In genomic region chr6:142537612-142538478, GRCh38 we compare ENCODE assay signal across 9 cellular contexts.
DNase-seq lines count a peak whose midpoint lies in the region; ATAC-seq and FAIRE-seq lines count a peak whose summit lies in the region.
"Had no signal": no experiment of that assay in that cellular context is flagged by ENCODE, and none has a peak within 500 bp of the region (broad histone marks: within the 10 kb centered on the region; RNA-seq: fewer than 3 reads in every experiment).

No MANE protein-coding gene starts in this region.

- FAIRE-seq in small intestine (lab: Jason Lieb, UNC): no peak

- no peaks in the 10 kb centered on the region for H3K27me3 Mint-ChIP-seq in activated CD4-positive, alpha-beta T cell treated with anti-CD3 and anti-CD28 coated beads, Interleukin-2, amount 10 ng/mL, durations not matched to agents 7 days and 5 days
- H3K27me3 Mint-ChIP-seq: naive thymus-derived CD8-positive, alpha-beta T cell had no signal

- H3K4me1 ChIP-seq in small intestine (ENCODE audit: control insufficient read depth in 2 of 2, insufficient read depth in 1 of 2, low read depth in 1 of 2, low read length in 1 of 2): no peaks in the 10 kb centered on the region

- ATAC-seq in GM18907 (IDR thresholded peaks at IDR 0.05; ENCODE audit: unreplicated experiment) (no peak), GM21723 (IDR thresholded peaks at IDR 0.05; ENCODE audit: unreplicated experiment) (no peak)
- ATAC-seq: naive thymus-derived CD8-positive, alpha-beta T cell had no signal

- peaks cover 3% of the 10 kb centered on the region for H3K4me1 Mint-ChIP-seq in activated CD4-positive, alpha-beta T cell treated with anti-CD3 and anti-CD28 coated beads, Interleukin-2, amount 10 ng/mL, durations not matched to agents 7 days and 5 days

- H3K36me3 ChIP-seq in MG63 (no peaks in the 10 kb centered on the region), small intestine (ENCODE audit: control insufficient read depth in 2 of 2, insufficient read depth in 2 of 2, low read length in 2 of 2) (no peaks in the 10 kb centered on the region)

- peaks cover 6% of the 10 kb centered on the region for H3K36me3 Mint-ChIP-seq in activated CD4-positive, alpha-beta T cell treated with anti-CD3 and anti-CD28 coated beads, Interleukin-2, amount 10 ng/mL, durations not matched to agents 7 days and 5 days (ENCODE audit: low read depth)

- CTCF ChIA-PET in activated CD4-positive, alpha-beta T cell treated with anti-CD3 and anti-CD28 coated beads, Interleukin-2, amount 10 ng/mL, durations not matched to agents 7 days and 5 days (lab: Charles Lee): no interaction called here

- no peak overlapping the region for H3K4me3 Mint-ChIP-seq in activated CD4-positive, alpha-beta T cell treated with anti-CD3 and anti-CD28 coated beads, Interleukin-2, amount 10 ng/mL, durations not matched to agents 7 days and 5 days
- H3K4me3 Mint-ChIP-seq: naive thymus-derived CD8-positive, alpha-beta T cell had no signal

- WGBS in small intestine, 3 donors: 75 to 77% (median 77%) methylated on average over 11 of the region's 11 CpGs

- DNase-seq in activated CD4-positive, alpha-beta T cell treated with anti-CD3 and anti-CD28 coated beads, Interleukin-2, amount 10 ng/mL, durations not matched to agents 7 days and 5 days: peak; percentile 16
- DNase-seq in activated CD4-positive, alpha-beta T cell treated with anti-CD3 and anti-CD28 coated beads, Interleukin-2, amount 50 U/mL, for 1 hour: no peak
- DNase-seq in MG63 (peak; percentile 17), cerebellar cortex (ENCODE audit: low spot score) (peak; percentile 19), small intestine (peak; percentile 10), HPDE6-E6E7 (ENCODE audit: extremely low spot score) (no peak)

- POLR2A ChIA-PET in activated CD4-positive, alpha-beta T cell treated with anti-CD3 and anti-CD28 coated beads, Interleukin-2, amount 10 ng/mL, durations not matched to agents 7 days and 5 days (lab: Charles Lee): no interaction called here

- H3K9me3 ChIP-seq in MG63: peaks cover 2% of the 10 kb centered on the region; the same call in 1 of the 2 replicates
- peaks cover 2% of the 10 kb centered on the region for H3K9me3 ChIP-seq in small intestine (ENCODE audit: control insufficient read depth, low read depth)

- H3K9me3 Mint-ChIP-seq in activated CD4-positive, alpha-beta T cell treated with anti-CD3 and anti-CD28 coated beads, Interleukin-2, amount 10 ng/mL, durations not matched to agents 7 days and 5 days: peaks cover 20% of the 10 kb centered on the region

- H3K4me3 ChIP-seq in MG63 (no peak overlapping the region), small intestine (ENCODE audit: low read depth in 1 of 2, low read length in 2 of 2) (no peak overlapping the region)

- no peak overlapping the region for H3K27ac Mint-ChIP-seq in activated CD4-positive, alpha-beta T cell treated with anti-CD3 and anti-CD28 coated beads, Interleukin-2, amount 10 ng/mL, durations not matched to agents 7 days and 5 days

- H3K27ac ChIP-seq in small intestine (ENCODE audit: low read depth in 1 of 2, low read length in 1 of 2): no peak overlapping the region

- H3K27me3 ChIP-seq in MG63 (no peaks in the 10 kb centered on the region), small intestine (ENCODE audit: control insufficient read depth in 2 of 2, insufficient read depth in 2 of 2, low read length in 2 of 2) (no peaks in the 10 kb centered on the region)

Comparison
In these comparisons a context has a peak if more than half of its experiments do, and no peak if none do; other contexts are left out.
1. DNase-seq: peak in activated CD4-positive, alpha-beta T cell treated with anti-CD3 and anti-CD28 coated beads, Interleukin-2, amount 10 ng/mL, durations not matched to agents 7 days and 5 days (single experiment), MG63 (single experiment), cerebellar cortex (single experiment) and small intestine (single experiment); none in activated CD4-positive, alpha-beta T cell treated with anti-CD3 and anti-CD28 coated beads, Interleukin-2, amount 50 U/mL, for 1 hour (single experiment) and HPDE6-E6E7 (single experiment).